Comparison of ENCODE assay signal across 10 cellular contexts in the genomic region with DNA sequence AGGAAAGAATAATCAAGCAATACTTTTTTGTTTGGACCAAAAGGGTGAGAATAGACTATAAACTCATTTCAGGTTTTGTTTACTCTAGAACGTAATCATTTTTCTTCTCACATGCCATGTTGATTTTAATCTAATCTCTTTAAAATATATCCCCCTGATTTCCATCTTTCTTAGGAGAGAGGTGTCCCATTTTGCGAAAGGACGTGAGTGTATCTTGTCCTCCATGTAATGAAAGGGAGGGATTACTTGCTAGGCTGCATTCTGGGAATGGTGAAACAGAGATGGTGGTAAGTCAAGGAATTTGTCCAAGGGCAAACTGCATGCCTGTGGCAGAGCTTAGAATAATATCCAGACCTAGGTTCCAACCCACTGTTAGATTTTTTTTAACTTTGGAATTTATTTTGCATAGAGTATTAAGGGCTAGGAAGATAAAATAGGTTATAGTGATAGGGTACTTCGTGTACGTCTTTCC. TPM values are rescaled to one million over a fixed set of nuclear protein-coding genes. Genes with fewer than 3 reads are reported as not detected.
DNase-seq lines count a peak whose midpoint lies in the region; ATAC-seq and TF ChIP-seq lines count a peak whose summit lies in the region.
"Had no signal": no experiment of that assay in that cellular context is flagged by ENCODE, and none has a peak within 500 bp of the region (broad histone marks: within the 10 kb centered on the region; RNA-seq: fewer than 3 reads in every experiment).

No MANE protein-coding gene starts in this region.

- intact Hi-C loops in activated naive CD4-positive, alpha-beta T cell treated with anti-CD3 and anti-CD28 coated beads for 36 hours (cut with micrococcal nuclease) = loop anchor here (1.0 to 10.0 kb wide), 3 partner anchors 49 to 1668 kb away; a partner anchor contains a TSS
- intact Hi-C loops in tibial artery (cut with DNase I; ENCODE audit: low total_unique reads) = loop anchor here (5.0 to 10.0 kb wide), 2 partner anchors 91 to 368 kb away; no protein-coding TSS in a partner anchor

- ATAC-seq in HG02642 (IDR thresholded peaks at IDR 0.05; ENCODE audit: poor library complexity, unreplicated experiment) = no peak

- H3K9me3 Mint-ChIP-seq in activated naive CD4-positive, alpha-beta T cell treated with anti-CD3 and anti-CD28 coated beads for 36 hours = no peaks in the 10 kb centered on the region
- no peaks in the 10 kb centered on the region for H3K9me3 Mint-ChIP-seq in activated naive CD8-positive, alpha-beta T cell (ENCODE audit: low read depth)

- no peak for DNase-seq in activated naive CD4-positive, alpha-beta T cell treated with anti-CD3 and anti-CD28 coated beads for 36 hours
- DNase-seq in activated naive CD4-positive, alpha-beta T cell treated with anti-CD3 and anti-CD28 coated beads, Interleukin-2, amount 50 U/mL, for 16 hours = no peak
- DNase-seq in iris pigment epithelial cell (ENCODE audit: low read depth) (peak; percentile 92), tibial artery (no peak), caudate nucleus (lab: John Stamatoyannopoulos, UW) (no peak), retina (no peak)
- DNase-seq: COR-L47; effector CD8-positive, alpha-beta T cell had no signal

- H3K36me3 Mint-ChIP-seq in activated naive CD4-positive, alpha-beta T cell treated with anti-CD3 and anti-CD28 coated beads for 36 hours (ENCODE audit: low read depth) = peaks cover 2% of the 10 kb centered on the region
- H3K36me3 Mint-ChIP-seq in activated naive CD8-positive, alpha-beta T cell = no peaks in the 10 kb centered on the region

- peak overlapping the region; percentile 97 to 98 for H3K27ac ChIP-seq in tibial artery
- no peak overlapping the region for H3K27ac ChIP-seq in caudate nucleus (ENCODE audit: low read depth, low read length)

- no peaks in the 10 kb centered on the region for H3K27me3 ChIP-seq in tibial artery

- H3K4me1 ChIP-seq in tibial artery = peaks cover 0 to 30% (median 16%) of the 10 kb centered on the region in 4 donors

- H3K9me3 ChIP-seq in tibial artery = no peaks in the 10 kb centered on the region

- CTCF ChIA-PET in activated naive CD4-positive, alpha-beta T cell treated with anti-CD3 and anti-CD28 coated beads for 36 hours (lab: Charles Lee) = no interaction called here

- H3K4me3 ChIP-seq in tibial artery = peak overlapping the region in 1 of 2 donors; percentile 81

- H3K27me3 Mint-ChIP-seq in activated naive CD4-positive, alpha-beta T cell treated with anti-CD3 and anti-CD28 coated beads for 36 hours (ENCODE audit: low read depth) = peaks cover 4% of the 10 kb centered on the region
- no peaks in the 10 kb centered on the region for H3K27me3 Mint-ChIP-seq in activated naive CD8-positive, alpha-beta T cell

- peaks cover 43% of the 10 kb centered on the region for H3K4me1 Mint-ChIP-seq in activated naive CD4-positive, alpha-beta T cell treated with anti-CD3 and anti-CD28 coated beads for 36 hours (ENCODE audit: low read depth)
- peaks cover 46% of the 10 kb centered on the region for H3K4me1 Mint-ChIP-seq in activated naive CD8-positive, alpha-beta T cell (ENCODE audit: low read depth)

- no peak for TF ChIP-seq CTCF in tibial artery (IDR thresholded peaks at IDR 0.05)

- H3K36me3 ChIP-seq in tibial artery = no peaks in the 10 kb centered on the region

- no peak overlapping the region for H3K27ac Mint-ChIP-seq in activated naive CD4-positive, alpha-beta T cell treated with anti-CD3 and anti-CD28 coated beads for 36 hours
- peak overlapping the region; percentile 90 for H3K27ac Mint-ChIP-seq in activated naive CD8-positive, alpha-beta T cell

- H3K4me3 Mint-ChIP-seq in activated naive CD4-positive, alpha-beta T cell treated with anti-CD3 and anti-CD28 coated beads for 36 hours = peak overlapping the region; percentile 12
- peak overlapping the region; percentile 88 for H3K4me3 Mint-ChIP-seq in activated naive CD8-positive, alpha-beta T cell

RNA-seq across cellular contexts. Expression of a gene that starts 1.8 kb away (rescaled TPM):
- total RNA-seq in activated naive CD4-positive, alpha-beta T cell treated with anti-CD3 and anti-CD28 coated beads for 36 hours = 10 to 100 TPM; 79.8 to 82.5 TPM
